9 cellular contexts compared by ENCODE assay signal in the genomic region with DNA sequence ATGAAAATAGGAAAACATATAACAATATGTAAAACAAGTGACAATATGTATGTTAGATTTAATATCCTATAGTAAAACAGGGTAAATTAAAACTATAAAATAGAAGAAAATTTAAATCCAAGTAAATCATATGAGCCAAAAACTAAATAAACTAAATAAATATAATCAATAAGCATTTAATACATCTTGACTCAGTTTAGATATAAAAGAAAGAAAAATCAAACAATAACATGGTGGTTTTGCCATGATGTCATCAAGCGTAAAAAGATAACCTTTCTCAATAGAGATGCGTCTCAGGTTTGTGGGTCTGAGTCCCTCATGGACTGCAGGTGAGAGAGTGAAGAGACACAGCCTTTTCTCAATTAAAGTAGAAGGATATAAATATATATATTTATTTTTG.
"Had no signal": no experiment of that assay in that cellular context is flagged by ENCODE, and none has a peak within 500 bp of the region (broad histone marks: within the 10 kb centered on the region; RNA-seq: fewer than 3 reads in every experiment).

No MANE protein-coding gene starts in this region.

- H3K36me3 ChIP-seq: left lung, lower lobe of right lung, right atrium auricular region, suprapubic skin, thoracic aorta, tibial artery, upper lobe of right lung had no signal

- H3K4me1 ChIP-seq: left lung, lower lobe of right lung, right atrium auricular region, suprapubic skin, tibial artery, upper lobe of right lung had no signal

- H3K4me3 ChIP-seq: left lung, lower lobe of right lung, right atrium auricular region, skin epidermis, suprapubic skin, thoracic aorta, tibial artery, upper lobe of right lung had no signal

- FAIRE-seq: urothelium cell line had no signal

- H3K27me3 ChIP-seq: right atrium auricular region, suprapubic skin had no signal

- H3K27ac ChIP-seq: left lung, lower lobe of right lung, right atrium auricular region, skin epidermis, suprapubic skin, thoracic aorta, tibial artery, upper lobe of right lung had no signal

- H3K9me3 ChIP-seq: left lung, lower lobe of right lung, right atrium auricular region, suprapubic skin, thoracic aorta, tibial artery, upper lobe of right lung had no signal
